Comparison of ENCODE assay signal across 32 cellular contexts in genomic region chr14:64213853-64214570, GRCh38.
DNase-seq lines count a peak whose midpoint lies in the region; ATAC-seq and TF ChIP-seq lines count a peak whose summit lies in the region.
"Had no signal": no experiment of that assay in that cellular context is flagged by ENCODE, and none has a peak within 500 bp of the region (broad histone marks: within the 10 kb centered on the region; RNA-seq: fewer than 3 reads in every experiment).

No MANE protein-coding gene starts in this region.

- H3K9me3 ChIP-seq in right atrium auricular region (no peaks in the 10 kb centered on the region), parathyroid adenoma (ENCODE audit: control insufficient read depth, low read length) (no peaks in the 10 kb centered on the region)
- H3K9me3 ChIP-seq: esophagus muscularis mucosa, mucosa of descending colon, suprapubic skin had no signal

- no peaks in the 10 kb centered on the region for H3K27me3 Mint-ChIP-seq in activated T-cell treated with anti-CD3 and anti-CD28 coated beads, Interleukin-2, amount 50 U/mL, for 24 hours
- no peaks in the 10 kb centered on the region for H3K27me3 Mint-ChIP-seq in type B pancreatic cell
- H3K27me3 Mint-ChIP-seq: activated CD4-positive, alpha-beta memory T cell treated with anti-CD3 and anti-CD28 coated beads, Interleukin-2, amount 10 ng/mL, durations not matched to agents 7 days and 5 days; dendritic cell treated with granulocyte-macrophage colony-stimulating factor and Interleukin-4, amounts not matched to agents 40 ng/mL and 50 ng/mL, for 4 days; stimulated activated naive B cell treated with anti-CD40 and anti-IgM and Interleukin-4, amounts not matched to agents 10 μg/mL and 1 μg/mL and 100 μg/mL, for 72 hours had no signal

- H3K36me3 ChIP-seq in right atrium auricular region (peaks cover 32% of the 10 kb centered on the region), parathyroid adenoma (ENCODE audit: control insufficient read depth, insufficient read depth, low read length) (no peaks in the 10 kb centered on the region)

- H3K9ac ChIP-seq in parathyroid adenoma = no peak overlapping the region
- H3K9ac ChIP-seq: KMS-11 had no signal

- TF ChIP-seq CTCF in right atrium auricular region (IDR thresholded peaks at IDR 0.05) (no peak), parathyroid adenoma (IDR thresholded peaks at IDR 0.05) (no peak), type B pancreatic cell (conservative IDR thresholded peaks at IDR 0.05) (no peak)

- H3K79me2 ChIP-seq in parathyroid adenoma = no peaks in the 10 kb centered on the region

- H3K4me3 ChIP-seq in right atrium auricular region = peak overlapping the region in 1 of 2 donors; percentile 31
- peak overlapping the region; percentile 62 for H3K4me3 ChIP-seq in parathyroid adenoma (ENCODE audit: low read depth, low read length)
- H3K4me3 ChIP-seq: esophagus muscularis mucosa, GM12878, mucosa of descending colon, suprapubic skin had no signal

- H3K4me1 ChIP-seq in right atrium auricular region = peaks cover 3 to 64% of the 10 kb centered on the region in 2 donors
- H3K4me1 ChIP-seq in parathyroid adenoma = peaks cover 22% of the 10 kb centered on the region
- H3K4me1 ChIP-seq: suprapubic skin had no signal

- H3K4me3 Mint-ChIP-seq in activated T-cell treated with anti-CD3 and anti-CD28 coated beads, Interleukin-2, amount 50 U/mL, for 24 hours = no peak overlapping the region
- H3K4me3 Mint-ChIP-seq in type B pancreatic cell = no peak overlapping the region
- H3K4me3 Mint-ChIP-seq: activated CD4-positive, alpha-beta memory T cell treated with anti-CD3 and anti-CD28 coated beads, Interleukin-2, amount 10 ng/mL, durations not matched to agents 7 days and 5 days; dendritic cell treated with granulocyte-macrophage colony-stimulating factor and Interleukin-4, amounts not matched to agents 40 ng/mL and 50 ng/mL, for 4 days; endodermal cell; immature natural killer cell; nephron; stimulated activated naive B cell treated with anti-CD40 and anti-IgM and Interleukin-4, amounts not matched to agents 10 μg/mL and 1 μg/mL and 100 μg/mL, for 72 hours had no signal

- peak overlapping the region; percentile 18 for H3K27ac Mint-ChIP-seq in activated T-cell treated with anti-CD3 and anti-CD28 coated beads, Interleukin-2, amount 50 U/mL, for 24 hours
- peak overlapping the region; percentile 98 for H3K27ac Mint-ChIP-seq in type B pancreatic cell
- H3K27ac Mint-ChIP-seq: activated CD4-positive, alpha-beta memory T cell treated with anti-CD3 and anti-CD28 coated beads, Interleukin-2, amount 10 ng/mL, durations not matched to agents 7 days and 5 days; dendritic cell treated with granulocyte-macrophage colony-stimulating factor and Interleukin-4, amounts not matched to agents 40 ng/mL and 50 ng/mL, for 4 days; endodermal cell; immature natural killer cell had no signal

- peaks cover 2% of the 10 kb centered on the region for H3K4me1 Mint-ChIP-seq in activated T-cell treated with anti-CD3 and anti-CD28 coated beads, Interleukin-2, amount 50 U/mL, for 24 hours (ENCODE audit: low read depth)
- peaks cover 5% of the 10 kb centered on the region for H3K4me1 Mint-ChIP-seq in type B pancreatic cell (ENCODE audit: unreplicated experiment)
- H3K4me1 Mint-ChIP-seq: immature natural killer cell had no signal

- H3K4me2 ChIP-seq in parathyroid adenoma (ENCODE audit: low read length) = peak overlapping the region; percentile 76
- H3K4me2 ChIP-seq: KMS-11 had no signal

- H3K9me3 Mint-ChIP-seq in activated T-cell treated with anti-CD3 and anti-CD28 coated beads, Interleukin-2, amount 50 U/mL, for 24 hours = no peaks in the 10 kb centered on the region
- no peaks in the 10 kb centered on the region for H3K9me3 Mint-ChIP-seq in type B pancreatic cell
- H3K9me3 Mint-ChIP-seq: activated CD4-positive, alpha-beta memory T cell treated with anti-CD3 and anti-CD28 coated beads, Interleukin-2, amount 10 ng/mL, durations not matched to agents 7 days and 5 days; activated naive CD4-positive, alpha-beta T cell treated with anti-CD3 and anti-CD28 coated beads, Interleukin-2, amount 50 U/mL, for 72 hours; dendritic cell treated with granulocyte-macrophage colony-stimulating factor and Interleukin-4, amounts not matched to agents 40 ng/mL and 50 ng/mL, for 4 days; endodermal cell; immature natural killer cell; nephron had no signal

- peak overlapping the region; percentile 86 to 90 for H3K27ac ChIP-seq in right atrium auricular region
- peak overlapping the region; percentile 73 for H3K27ac ChIP-seq in parathyroid adenoma
- H3K27ac ChIP-seq: 22Rv1, esophagus muscularis mucosa, KMS-11, suprapubic skin had no signal

- ATAC-seq in GM21526 (IDR thresholded peaks at IDR 0.05; ENCODE audit: low FRiP score, unreplicated experiment) = no peak
- ATAC-seq: activated naive CD4-positive, alpha-beta T cell treated with anti-CD3 and anti-CD28 coated beads, Interleukin-2, amount 50 U/mL, for 72 hours; GM12878; left lobe of liver; mucosa of descending colon; sciatic nerve; stimulated activated naive B cell treated with anti-CD40 and anti-IgM and Interleukin-4, amounts not matched to agents 10 μg/mL and 1 μg/mL and 100 μg/mL, for 72 hours had no signal

- peak overlapping the region; percentile 20 for H2AFZ ChIP-seq in parathyroid adenoma

- no peaks in the 10 kb centered on the region for H3K27me3 ChIP-seq in right atrium auricular region
- no peaks in the 10 kb centered on the region for H3K27me3 ChIP-seq in parathyroid adenoma (ENCODE audit: control insufficient read depth, insufficient read depth, low read length)
- H3K27me3 ChIP-seq: esophagus muscularis mucosa, suprapubic skin had no signal

- peaks cover 98% of the 10 kb centered on the region for H3K36me3 Mint-ChIP-seq in activated T-cell treated with anti-CD3 and anti-CD28 coated beads, Interleukin-2, amount 50 U/mL, for 24 hours (ENCODE audit: low read depth)
- H3K36me3 Mint-ChIP-seq in type B pancreatic cell = peaks cover 39% of the 10 kb centered on the region

- no peak for DNase-seq in activated T-cell treated with anti-CD3 and anti-CD28 coated beads, Interleukin-2, amount 50 U/mL, for 24 hours
- no peak for DNase-seq in activated T-cell treated with anti-CD3 and anti-CD28 coated beads for 4 hours
- DNase-seq in right atrium auricular region (ENCODE audit: low spot score) = no peak
- no peak for DNase-seq in type B pancreatic cell (ENCODE audit: extremely low spot score, unreplicated experiment)
- DNase-seq in cortex of kidney (lab: John Stamatoyannopoulos, UW) = no peak
- DNase-seq in DMS153 treated with DMSO at 0.1 percent for 48 hours (lab: John Stamatoyannopoulos, UW; ENCODE audit: unreplicated experiment) = no peak
- DNase-seq: activated CD4-positive, alpha-beta memory T cell treated with anti-CD3 and anti-CD28 coated beads, Interleukin-2, amount 10 ng/mL, durations not matched to agents 7 days and 5 days; activated CD4-positive, alpha-beta T cell treated with anti-CD3 and anti-CD28 coated beads for 1 hour; activated CD8-positive, alpha-beta memory T cell treated with anti-CD3 and anti-CD28 coated beads, Interleukin-2, amount 50 U/mL, for 48 hours; endodermal cell; foreskin melanocyte; hippocampal formation; immature natural killer cell; mucosa of descending colon; NCI-H1436 treated with DMSO at 0.1 percent for 48 hours; NCI-H2171 treated with DMSO at 0.1 percent for 48 hours; NCI-H524; stimulated activated CD4-positive, alpha-beta T cell treated with anti-CD3 and anti-CD28 coated beads, Interleukin-4, amount 100 ng/mL, for 4 hours; stimulated activated naive B cell treated with anti-CD40 and anti-IgM and Interleukin-4, amounts not matched to agents 10 μg/mL and 1 μg/mL and 100 μg/mL, for 72 hours; T-helper 2 cell had no signal
